ENCODE assay signal across 8 cellular contexts in the genomic region with DNA sequence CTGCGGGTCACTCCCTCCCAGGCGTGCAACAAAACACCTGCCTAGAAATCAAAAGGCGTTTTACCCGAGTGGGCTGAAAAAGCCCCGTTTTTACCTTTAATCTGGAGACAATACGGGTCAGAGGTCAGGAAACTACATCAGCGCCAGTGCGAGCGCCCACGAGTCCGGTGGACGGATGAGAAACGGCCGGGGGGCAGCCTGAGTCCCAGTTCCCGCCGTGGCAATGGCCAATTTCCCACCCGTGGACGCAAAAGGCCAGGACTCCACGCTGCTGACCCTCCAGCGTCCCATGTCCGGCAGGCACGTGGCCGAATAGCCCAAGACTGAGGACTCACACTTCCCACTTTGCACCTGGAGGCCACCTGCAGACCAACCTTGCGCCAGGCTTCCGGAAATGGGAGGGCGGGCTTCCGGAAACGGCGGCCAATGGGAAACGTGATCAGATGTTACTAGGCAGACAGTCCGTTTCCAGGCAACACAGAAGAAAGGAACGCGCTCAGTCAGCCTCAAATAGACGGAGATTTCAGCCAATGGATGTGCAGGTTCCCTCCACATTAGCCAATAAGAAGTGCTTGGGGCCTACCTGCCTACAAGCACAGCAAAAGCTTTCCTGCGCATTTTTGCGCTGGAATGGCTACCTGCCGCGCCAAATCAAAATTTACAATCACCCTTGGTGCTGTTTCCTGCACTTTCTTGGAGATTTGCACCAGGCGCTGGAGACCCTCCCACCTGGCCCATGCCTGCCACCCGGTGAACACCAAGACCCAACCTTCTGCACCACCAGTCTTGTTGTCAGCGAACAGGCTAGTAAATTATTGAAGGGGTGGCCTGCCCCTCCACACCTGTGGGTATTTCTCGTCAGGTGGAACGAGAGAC. TPM values are rescaled to one million over a fixed set of nuclear protein-coding genes. Genes with fewer than 3 reads are reported as not detected.
A peak's percentile ranks its signal among the peaks of the same experiment; 100 is the strongest.
DNase-seq lines count a peak whose midpoint lies in the region; ATAC-seq, FAIRE-seq and TF ChIP-seq lines count a peak whose summit lies in the region.

No MANE protein-coding gene starts in this region.

- no peaks in the 10 kb centered on the region for H4K20me1 ChIP-seq in endothelial cell of umbilical vein (replicated peaks; ENCODE audit: control insufficient read depth, extremely low read depth, insufficient read depth, low read length)

- peak; percentile 98 for ATAC-seq in activated CD8-positive, alpha-beta memory T cell treated with anti-CD3 and anti-CD28 coated beads, Interleukin-2, amount 10 ng/mL, durations not matched to agents 7 days and 5 days
- no peak for ATAC-seq in HG03521 (IDR thresholded peaks at IDR 0.05; ENCODE audit: unreplicated experiment)

- H3K27me3 Mint-ChIP-seq in activated CD8-positive, alpha-beta memory T cell treated with anti-CD3 and anti-CD28 coated beads, Interleukin-2, amount 10 ng/mL, durations not matched to agents 7 days and 5 days, result no peaks in the 10 kb centered on the region

- H2AFZ ChIP-seq in endothelial cell of umbilical vein (ENCODE audit: low read depth, low read length), result peak overlapping the region; percentile 56

- peak overlapping the region; percentile 74 for H3K4me3 Mint-ChIP-seq in activated CD8-positive, alpha-beta memory T cell treated with anti-CD3 and anti-CD28 coated beads, Interleukin-2, amount 10 ng/mL, durations not matched to agents 7 days and 5 days

- POLR2A ChIA-PET in HEK293T (lab: Yijun Ruan, JAX), result no interaction called here
- POLR2A ChIA-PET in endothelial cell of umbilical vein (lab: Charles Lee), result no interaction called here

- intact Hi-C loops in endothelial cell of umbilical vein (cut with micrococcal nuclease), result loop anchor here (1.0 kb wide), 1 partner anchor 47 kb away; no protein-coding TSS in a partner anchor

- no peaks in the 10 kb centered on the region for H3K27me3 ChIP-seq in endothelial cell of umbilical vein (ENCODE audit: control insufficient read depth in 2 of 2, insufficient read depth in 2 of 2, low read length in 2 of 2)

- no TSS peak for BruUV-seq in endothelial cell of umbilical vein (replicated peaks; lab: Mats Ljungman, UMichigan)

- H3K4me3 ChIP-seq in endothelial cell of umbilical vein (replicated peaks in 1 of 3; ENCODE audit: insufficient read depth in 1 of 3, low read depth in 1 of 3, low read length in 3 of 3), result peak overlapping the region; percentile 5 to 52 (median 27)
- H3K4me3 ChIP-seq in mesodermal cell (ENCODE audit: extremely low read depth, insufficient read depth, low read length, poor library complexity, severe bottlenecking), result peak overlapping the region; percentile 77

- peaks cover 50% of the 10 kb centered on the region for H3K36me3 Mint-ChIP-seq in activated CD8-positive, alpha-beta memory T cell treated with anti-CD3 and anti-CD28 coated beads, Interleukin-2, amount 10 ng/mL, durations not matched to agents 7 days and 5 days

- DNase-seq in DMS153 (lab: John Stamatoyannopoulos, UW) (peak; percentile 41), HEK293T (ENCODE audit: extremely low spot score) (peak; percentile 52), NCI-H510A treated with DMSO at 0.1 percent for 48 hours (lab: John Stamatoyannopoulos, UW) (peak; percentile 97), endothelial cell of umbilical vein (ENCODE audit: low read depth, low spot score) (peak; percentile 88)
- DNase-seq in activated CD8-positive, alpha-beta memory T cell treated with anti-CD3 and anti-CD28 coated beads, Interleukin-2, amount 10 ng/mL, durations not matched to agents 7 days and 5 days, result peak; percentile 86
- DNase-seq in stimulated activated CD8-positive, alpha-beta memory T cell treated with anti-CD3 and anti-CD28 coated beads, Interleukin-12 subunit alpha, Interleukin-12 subunit beta, amount 100 ng/mL, for 24 hours (ENCODE audit: extremely low read depth), result peak; percentile 21

- H3K79me2 ChIP-seq in endothelial cell of umbilical vein (ENCODE audit: control insufficient read depth, insufficient read depth, low read length), result no peaks in the 10 kb centered on the region

- H3K27ac Mint-ChIP-seq in activated CD8-positive, alpha-beta memory T cell treated with anti-CD3 and anti-CD28 coated beads, Interleukin-2, amount 10 ng/mL, durations not matched to agents 7 days and 5 days, result peak overlapping the region; percentile 33

- H3K9ac ChIP-seq in endothelial cell of umbilical vein (replicated peaks; ENCODE audit: extremely low read depth, insufficient read depth, low read length), result no peak overlapping the region

- H3K4me2 ChIP-seq in endothelial cell of umbilical vein (ENCODE audit: insufficient read depth, low read length), result peak overlapping the region; percentile 34

- 3 to 8% methylated on average over 36 to 41 of the region's 43 CpGs for WGBS in mesodermal cell (ENCODE audit: insufficient coverage in 2 of 2), 2 experiments

- H3K9me3 Mint-ChIP-seq in activated CD8-positive, alpha-beta memory T cell treated with anti-CD3 and anti-CD28 coated beads, Interleukin-2, amount 10 ng/mL, durations not matched to agents 7 days and 5 days (ENCODE audit: low read depth), result peaks cover 28% of the 10 kb centered on the region

- H3K27ac ChIP-seq in endothelial cell of umbilical vein (ENCODE audit: insufficient read depth, low read depth, low read length) (no peak overlapping the region), mesodermal cell (ENCODE audit: low read depth, low read length, severe bottlenecking) (peak overlapping the region; percentile 23)

- FAIRE-seq in endothelial cell of umbilical vein (lab: Jason Lieb, UNC), result peak; percentile 69

- H3K36me3 ChIP-seq in endothelial cell of umbilical vein (ENCODE audit: control insufficient read depth in 2 of 2, extremely low read depth in 1 of 2, insufficient read depth in 2 of 2, low read length in 2 of 2), result no peaks in the 10 kb centered on the region
- H3K36me3 ChIP-seq in mesodermal cell (ENCODE audit: control insufficient read depth, insufficient read depth, low read length), result peaks cover 36% of the 10 kb centered on the region

- H3K9me3 ChIP-seq in endothelial cell of umbilical vein (replicated peaks; ENCODE audit: control insufficient read depth, insufficient read depth, low read length) (no peaks in the 10 kb centered on the region), mesodermal cell (ENCODE audit: control insufficient read depth, low read length) (peaks cover 15% of the 10 kb centered on the region)

- dilution Hi-C loops in endothelial cell of umbilical vein (cut with MboI; ENCODE audit: extremely low pct_ligation_motif_present, low sequenced_read_pairs), result no loop called here

- peaks cover 22% of the 10 kb centered on the region for H3K4me1 Mint-ChIP-seq in activated CD8-positive, alpha-beta memory T cell treated with anti-CD3 and anti-CD28 coated beads, Interleukin-2, amount 10 ng/mL, durations not matched to agents 7 days and 5 days

- H3K4me1 ChIP-seq in endothelial cell of umbilical vein (ENCODE audit: control insufficient read depth, extremely low read depth, insufficient read depth, low read length), result no peaks in the 10 kb centered on the region
- peaks cover 4% of the 10 kb centered on the region for H3K4me1 ChIP-seq in mesodermal cell (ENCODE audit: control insufficient read depth, insufficient read depth, low read length, poor library complexity, severe bottlenecking)

- CTCF ChIA-PET in HEK293T (lab: Yijun Ruan, JAX) (no interaction called here), endothelial cell of umbilical vein (lab: Charles Lee) (no interaction called here)
- CTCF ChIA-PET in activated CD8-positive, alpha-beta memory T cell treated with anti-CD3 and anti-CD28 coated beads, Interleukin-2, amount 10 ng/mL, durations not matched to agents 7 days and 5 days (lab: Charles Lee), result no interaction called here

- no peak for TF ChIP-seq POLR2A in endothelial cell of umbilical vein (IDR thresholded peaks at IDR 0.05; ENCODE audit: low read depth, low read length)

- TF ChIP-seq CTCF in endothelial cell of umbilical vein (IDR thresholded peaks at IDR 0.05; ENCODE audit: extremely low read depth in 1 of 2, insufficient read depth in 1 of 2, low read depth in 1 of 2, low read length in 2 of 2), result no peak

- H3K9me1 ChIP-seq in endothelial cell of umbilical vein (replicated peaks; ENCODE audit: control insufficient read depth, extremely low read depth, insufficient read depth, low read length), result no peaks in the 10 kb centered on the region

TF ChIP-seq in HEK293T, 16 proteins besides CTCF, POLR2A, EP300 and RAD21 (continues in another document):
- TF ChIP-seq FOXA1 (IDR thresholded peaks at IDR 0.05), result no peak
- no peak for TF ChIP-seq ELF4 (IDR thresholded peaks at IDR 0.05)
- peak; percentile 52; the same call in 1 of the 2 replicates for TF ChIP-seq L3MBTL2 (conservative IDR thresholded peaks at IDR 0.05)

TF ChIP-seq in endothelial cell of umbilical vein, 7 proteins besides CTCF, POLR2A, EP300 and RAD21:
- TF ChIP-seq MYC (IDR thresholded peaks at IDR 0.05; ENCODE audit: low read depth, low read length) (no peak), FOS (IDR thresholded peaks at IDR 0.05; ENCODE audit: borderline replicate concordance, insufficient read depth, low read length) (no peak), GATA2 (IDR thresholded peaks at IDR 0.05; ENCODE audit: insufficient read depth, insufficient read length, low read depth, low read length) (no peak), POLR2AphosphoS5 (IDR thresholded peaks at IDR 0.05; ENCODE audit: insufficient read depth, low read depth, low read length) (no peak), EZH2 (IDR thresholded peaks at IDR 0.05; ENCODE audit: borderline replicate concordance, low read depth, low read length, severe bottlenecking) (no peak), MAX (IDR thresholded peaks at IDR 0.05; ENCODE audit: insufficient read depth, insufficient read length) (no peak), JUN (IDR thresholded peaks at IDR 0.05; ENCODE audit: borderline replicate concordance, insufficient read depth, insufficient read length, low read depth) (no peak)
TF ChIP-seq in endothelial cell of umbilical vein: peak in this region for 0.

RNA-seq across cellular contexts. Expression of gene ZFP14, which starts 47.4 kb away (rescaled TPM):
- 1 to 10 TPM; 3.3 to 4.5 TPM for total RNA-seq in activated CD8-positive, alpha-beta memory T cell treated with anti-CD3 and anti-CD28 coated beads, Interleukin-2, amount 10 ng/mL, durations not matched to agents 7 days and 5 days
- total RNA-seq in endothelial cell of umbilical vein, result 2.6 and 3.1 TPM in 2 replicates
- 0.33 and 0.59 TPM in 2 replicates for polyA plus RNA-seq in endothelial cell of umbilical vein
- 0.48 and 0.62 TPM in 2 replicates for polyA plus RNA-seq in endothelial cell of umbilical vein (2011; cell fraction: cytosol; rRNA removed)
- 2.8 and 3.5 TPM in 2 replicates for polyA plus RNA-seq in endothelial cell of umbilical vein (2011; cell fraction: nucleus; rRNA removed)
- 1.3 TPM in 2 replicates for polyA plus RNA-seq in endothelial cell of umbilical vein (2012)
- 2.0 TPM in 2 replicates for polyA minus RNA-seq in endothelial cell of umbilical vein
- 0.82 TPM for polyA minus RNA-seq in endothelial cell of umbilical vein (2011; cell fraction: cytosol; rRNA and poly(A)+ RNA removed)
- polyA minus RNA-seq in endothelial cell of umbilical vein (2011; cell fraction: nucleus; rRNA and poly(A)+ RNA removed), result 3.0 TPM in 2 replicates
- 3.9 TPM for polyA plus RNA-seq in mesodermal cell (2013, experiment 1 of 2)
- 4.1 TPM for polyA plus RNA-seq in mesodermal cell (2013, experiment 2 of 2)

Comparison
In these comparisons a context has a peak if more than half of its experiments do, and no peak if none do; other contexts are left out.
1. DNase-seq: peak in every context shown above with its lines; median percentile 97 in NCI-H510A treated with DMSO at 0.1 percent for 48 hours; 88 in endothelial cell of umbilical vein; 86 in activated CD8-positive, alpha-beta memory T cell treated with anti-CD3 and anti-CD28 coated beads, Interleukin-2, amount 10 ng/mL, durations not matched to agents 7 days and 5 days; 52 in HEK293T; 41 in DMS153; 21 in stimulated activated CD8-positive, alpha-beta memory T cell treated with anti-CD3 and anti-CD28 coated beads, Interleukin-12 subunit alpha, Interleukin-12 subunit beta, amount 100 ng/mL, for 24 hours.